ENCODE assay signal across 1 cellular context in the genomic region with DNA sequence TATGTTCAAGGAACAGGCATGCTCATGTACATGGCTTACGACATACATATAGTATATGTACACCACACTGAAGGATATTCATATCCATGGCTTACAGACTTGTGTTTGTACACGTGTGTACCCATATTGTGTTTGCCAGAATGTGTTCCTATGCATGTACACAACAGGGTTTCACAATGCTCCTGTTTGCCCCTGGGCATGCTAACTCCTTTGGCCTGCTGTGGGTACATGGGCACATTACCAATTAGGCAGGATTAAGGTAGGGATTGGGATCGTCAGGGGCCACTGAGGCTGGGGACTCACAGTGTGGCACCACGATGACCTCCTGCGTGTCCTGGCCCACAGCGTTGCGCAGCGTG.
TF ChIP-seq lines count a peak whose summit lies in the region.

No MANE protein-coding gene starts in this region.

TF ChIP-seq in IMR-90, 13 proteins besides CTCF, POLR2A, EP300 and RAD21:
- TF ChIP-seq, protein P1, sequence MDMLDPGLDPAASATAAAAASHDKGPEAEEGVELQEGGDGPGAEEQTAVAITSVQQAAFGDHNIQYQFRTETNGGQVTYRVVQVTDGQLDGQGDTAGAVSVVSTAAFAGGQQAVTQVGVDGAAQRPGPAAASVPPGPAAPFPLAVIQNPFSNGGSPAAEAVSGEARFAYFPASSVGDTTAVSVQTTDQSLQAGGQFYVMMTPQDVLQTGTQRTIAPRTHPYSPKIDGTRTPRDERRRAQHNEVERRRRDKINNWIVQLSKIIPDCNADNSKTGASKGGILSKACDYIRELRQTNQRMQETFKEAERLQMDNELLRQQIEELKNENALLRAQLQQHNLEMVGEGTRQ (IDR thresholded peaks at IDR 0.05; ENCODE audit: low read depth, low read length) = no peak
- TF ChIP-seq RFX5 (IDR thresholded peaks at IDR 0.05; ENCODE audit: low read depth, low read length) = no peak
- no peak for TF ChIP-seq MXI1 (IDR thresholded peaks at IDR 0.05; ENCODE audit: borderline replicate concordance, low read depth, low read length)
- TF ChIP-seq RCOR1 (IDR thresholded peaks at IDR 0.05; ENCODE audit: insufficient replicate concordance, low read length) = no peak
- TF ChIP-seq CHD1 (IDR thresholded peaks at IDR 0.05; ENCODE audit: low read depth, low read length) = no peak
- TF ChIP-seq MAZ (IDR thresholded peaks at IDR 0.05; ENCODE audit: borderline replicate concordance, low read depth, low read length) = no peak
- TF ChIP-seq MAFK (IDR thresholded peaks at IDR 0.05; ENCODE audit: low read depth, low read length) = no peak
- no peak for TF ChIP-seq FOS (IDR thresholded peaks at IDR 0.05; ENCODE audit: low read depth, low read length)
